Comparison of ENCODE assay signal across 21 cellular contexts in the genomic region with DNA sequence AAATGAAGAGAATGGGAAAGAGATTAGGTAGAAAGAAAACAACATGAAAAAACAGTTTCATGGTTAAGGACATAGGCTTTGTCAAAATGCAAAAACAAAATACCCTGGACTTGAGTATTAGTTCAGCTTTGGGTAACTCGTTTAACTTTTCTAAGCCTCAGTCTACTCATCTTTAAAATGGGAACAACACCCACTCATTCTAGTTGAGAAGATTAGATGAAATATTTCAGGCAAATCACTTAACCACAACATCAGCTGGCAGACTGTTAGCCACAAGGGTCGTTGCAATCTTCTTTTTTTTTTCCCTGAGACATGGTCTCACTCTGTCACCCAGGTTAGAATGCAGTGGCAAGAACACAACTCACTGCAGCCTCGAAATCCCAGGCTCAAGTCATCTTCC.
DNase-seq lines count a peak whose midpoint lies in the region; FAIRE-seq and TF ChIP-seq lines count a peak whose summit lies in the region.
"Had no signal": no experiment of that assay in that cellular context is flagged by ENCODE, and none has a peak within 500 bp of the region (broad histone marks: within the 10 kb centered on the region; RNA-seq: fewer than 3 reads in every experiment).

No MANE protein-coding gene starts in this region.

- H2BK120ac ChIP-seq in H1 (replicated peaks; ENCODE audit: low read depth, low read length), result no peak overlapping the region

- H3K56ac ChIP-seq in H1 (replicated peaks; ENCODE audit: insufficient read length, low read depth, low read length), result no peak overlapping the region

- no peak overlapping the region for H3K23ac ChIP-seq in H1 (ENCODE audit: insufficient read length)

- H3K4ac ChIP-seq in H1 (replicated peaks; ENCODE audit: insufficient read length, low read depth, low read length), result no peak overlapping the region

- no peaks in the 10 kb centered on the region for H3K9me3 ChIP-seq in HEK293 (ENCODE audit: control insufficient read depth, insufficient read depth, low read depth, low read length)
- no peaks in the 10 kb centered on the region for H3K9me3 ChIP-seq in H1 (ENCODE audit: insufficient read depth in 2 of 2, low read depth in 1 of 2, low read length in 1 of 2)
- H3K9me3 ChIP-seq: MG63, mucosa of descending colon had no signal

- H3K27me3 ChIP-seq in H1 (replicated peaks in 1 of 4; ENCODE audit: control insufficient read depth in 3 of 4, extremely low read depth in 1 of 4, insufficient read depth in 3 of 4, low read length in 3 of 4), result peaks cover 0 to 1% (median 0%) of the 10 kb centered on the region in 4 experiments; a peak in 1 of 7 replicates
- H3K27me3 ChIP-seq: MG63 had no signal

- peaks cover under 1% of the 10 kb centered on the region for H3K36me3 Mint-ChIP-seq in mesothelial cell of epicardium
- H3K36me3 Mint-ChIP-seq in chondrocyte (ENCODE audit: low read depth), result no peaks in the 10 kb centered on the region
- H3K36me3 Mint-ChIP-seq: IgD-negative memory B cell had no signal

- H3K9ac ChIP-seq in H1 (replicated peaks in 1 of 4; ENCODE audit: extremely low read depth in 1 of 4, low read depth in 3 of 4, low read length in 3 of 4), result no peak overlapping the region

- POLR2A ChIA-PET in HEK293 (lab: Yijun Ruan, JAX), result no interaction called here
- POLR2A ChIA-PET in H1 (lab: Charles Lee; ENCODE audit: partially characterized antibody), result interaction anchor here (0.6 kb wide), 1 partner anchor 26 kb away, joined by 3 read pairs; no protein-coding TSS in a partner anchor

- H2BK5ac ChIP-seq in H1 (ENCODE audit: low read depth, low read length), result no peak overlapping the region

- H2AFZ ChIP-seq in H1 (ENCODE audit: low read length), result no peak overlapping the region

- no peak overlapping the region for H4K8ac ChIP-seq in H1 (ENCODE audit: extremely low read depth, insufficient read depth, low read length)

- TF ChIP-seq POLR2A in H1 (IDR thresholded peaks at IDR 0.05; ENCODE audit: control extremely low read depth in 1 of 2, low read depth in 2 of 2, low read length in 2 of 2), result no peak

- H3K23me2 ChIP-seq in H1 (ENCODE audit: low read depth, low read length), result no peaks in the 10 kb centered on the region

- no peak for TF ChIP-seq EP300 in H1 (IDR thresholded peaks at IDR 0.05; ENCODE audit: borderline replicate concordance in 1 of 2, low read depth in 2 of 2, low read length in 2 of 2)

- H3K79me2 ChIP-seq in H1 (ENCODE audit: control insufficient read depth in 1 of 2, insufficient read depth in 2 of 2, low read length in 2 of 2), result peaks cover 0 to 3% of the 10 kb centered on the region in 2 experiments; a peak in 1 of 4 replicates

- H3K4me3 ChIP-seq in HEK293 (ENCODE audit: low read depth, low read length) (no peak overlapping the region), H1 (ENCODE audit: extremely low read depth in 1 of 4, insufficient read depth in 2 of 4, low read depth in 3 of 4, low read length in 4 of 4) (no peak overlapping the region)
- H3K4me3 ChIP-seq: MG63, mucosa of descending colon had no signal

- no peak overlapping the region for H3K4me3 Mint-ChIP-seq in mesothelial cell of epicardium
- H3K4me3 Mint-ChIP-seq in chondrocyte (ENCODE audit: unreplicated experiment), result no peak overlapping the region
- H3K4me3 Mint-ChIP-seq: activated CD4-positive, alpha-beta T cell treated with anti-CD3 and anti-CD28 coated beads, Interleukin-2, amount 10 ng/mL, durations not matched to agents 24 days and 14 days; activated T-cell treated with anti-CD3 and anti-CD28 coated beads, Interleukin-2, amount 50 U/mL, for 72 hours; effector memory CD8-positive, alpha-beta T cell; IgD-negative memory B cell; T-helper 17 cell had no signal

- no peak for TF ChIP-seq RAD21 in H1 (IDR thresholded peaks at IDR 0.05 in 1 of 2, conservative IDR thresholded peaks at IDR 0.05 in 1 of 2; ENCODE audit: low read depth in 2 of 2, low read length in 2 of 2)

- FAIRE-seq in D721Med (lab: Jason Lieb, UNC) (peak; percentile 41), H1 (lab: Jason Lieb, UNC) (no peak)

- H3K4me1 Mint-ChIP-seq in mesothelial cell of epicardium, result peaks cover 23% of the 10 kb centered on the region
- H3K4me1 Mint-ChIP-seq in chondrocyte (ENCODE audit: low read depth), result peaks cover 14% of the 10 kb centered on the region
- H3K4me1 Mint-ChIP-seq: IgD-negative memory B cell had no signal

- CTCF ChIA-PET in HEK293 (lab: Yijun Ruan, JAX), result interaction anchor here (0.7 kb wide), 1 partner anchor 45 kb away, joined by 3 read pairs; no protein-coding TSS in a partner anchor
- CTCF ChIA-PET in H1 (lab: Charles Lee; ENCODE audit: partially characterized antibody), result interaction anchor here (0.6 to 1.3 kb wide), 3 partner anchors 27 to 139 kb away, joined by 4 to 5 read pairs (median 4); no protein-coding TSS in a partner anchor

- no peaks in the 10 kb centered on the region for H3K27me3 Mint-ChIP-seq in mesothelial cell of epicardium (ENCODE audit: low read depth)
- no peaks in the 10 kb centered on the region for H3K27me3 Mint-ChIP-seq in chondrocyte (ENCODE audit: low read depth)

- no peak overlapping the region for H2BK20ac ChIP-seq in H1 (ENCODE audit: low read length)

- TF ChIP-seq CTCF in D721Med (IDR thresholded peaks at IDR 0.05; ENCODE audit: insufficient read depth, missing control alignments), result no peak
- no peak for TF ChIP-seq CTCF in HEK293 (tag by site-specific recombination; IDR thresholded peaks at IDR 0.05)
- TF ChIP-seq CTCF in H1 (IDR thresholded peaks at IDR 0.05; ENCODE audit: control extremely low read depth in 1 of 3, insufficient read depth in 1 of 3, low read depth in 1 of 3, low read length in 3 of 3), result no peak
- no peak for TF ChIP-seq CTCF in mesothelial cell of epicardium (IDR thresholded peaks at IDR 0.05; ENCODE audit: unreplicated experiment)
- no peak for TF ChIP-seq CTCF in chondrocyte (IDR thresholded peaks at IDR 0.05)

- no peak overlapping the region for H3K4me2 ChIP-seq in H1 (ENCODE audit: insufficient read depth in 1 of 2, low read depth in 2 of 2, low read length in 2 of 2)

- no peak for DNase-seq in D721Med (ENCODE audit: insufficient read length, low spot score)
- no peak for DNase-seq in H1 (ENCODE audit: low read depth in 1 of 2, low spot score in 2 of 2)
- DNase-seq in mesothelial cell of epicardium (ENCODE audit: low spot score in 2 of 2, unreplicated experiment in 2 of 2), result no peak
- no peak for DNase-seq in ecto neural progenitor cell (ENCODE audit: low spot score)
- no peak for DNase-seq in EL
- no peak for DNase-seq in chondrocyte (ENCODE audit: low spot score)
- DNase-seq: activated CD4-positive, alpha-beta T cell treated with anti-CD3 and anti-CD28 coated beads, Interleukin-2, amount 10 ng/mL, durations not matched to agents 24 days and 14 days; activated naive CD4-positive, alpha-beta T cell treated with anti-CD3 and anti-CD28 coated beads, Interleukin-2, amount 50 U/mL, for 16 hours; activated T-cell treated with anti-CD3 and anti-CD28 coated beads, Interleukin-2, amount 50 U/mL, for 72 hours; AML-193; effector memory CD8-positive, alpha-beta T cell; MG63; mucosa of descending colon; NCI-H1417 treated with DMSO at 0.1 percent for 48 hours; NCI-H2107; NCI-H510A; stimulated activated CD8-positive, alpha-beta memory T cell treated with anti-CD3 and anti-CD28 coated beads, Interleukin-4, amount 100 ng/mL, for 48 hours; substantia nigra; T-helper 17 cell had no signal

- no peak overlapping the region for H4K91ac ChIP-seq in H1 (replicated peaks; ENCODE audit: insufficient read length, low read length)

- H4K5ac ChIP-seq in H1 (ENCODE audit: insufficient read length, low read depth, low read length), result no peak overlapping the region

- no peaks in the 10 kb centered on the region for H4K20me1 ChIP-seq in H1 (replicated peaks in 1 of 2; ENCODE audit: control insufficient read depth in 1 of 2, insufficient read depth in 2 of 2, low read length in 2 of 2)

- H3K4me1 ChIP-seq in HEK293 (ENCODE audit: control insufficient read depth, insufficient read depth, low read length) (peaks cover 18% of the 10 kb centered on the region; the same call in 1 of the 2 replicates), H1 (replicated peaks in 1 of 4; ENCODE audit: control insufficient read depth in 3 of 4, insufficient read depth in 4 of 4, low read length in 3 of 4) (peaks cover 0 to 15% (median 3%) of the 10 kb centered on the region in 4 experiments; a peak in 3 of 7 replicates)

- no peak overlapping the region for H3K18ac ChIP-seq in H1 (ENCODE audit: extremely low read depth, low read length)

- H3K79me1 ChIP-seq in H1 (ENCODE audit: low read depth, low read length), result no peaks in the 10 kb centered on the region

- H2BK12ac ChIP-seq in H1 (ENCODE audit: low read depth, low read length), result no peak overlapping the region

- no peak overlapping the region for H2BK15ac ChIP-seq in H1 (ENCODE audit: low read length)

- no peak overlapping the region for H2AK5ac ChIP-seq in H1 (ENCODE audit: low read depth, low read length)

- H3K27ac Mint-ChIP-seq in mesothelial cell of epicardium (peak overlapping the region; percentile 60), chondrocyte (ENCODE audit: unreplicated experiment) (no peak overlapping the region)
- H3K27ac Mint-ChIP-seq: activated CD4-positive, alpha-beta T cell treated with anti-CD3 and anti-CD28 coated beads, Interleukin-2, amount 10 ng/mL, durations not matched to agents 24 days and 14 days; activated T-cell treated with anti-CD3 and anti-CD28 coated beads, Interleukin-2, amount 50 U/mL, for 72 hours; effector memory CD8-positive, alpha-beta T cell; IgD-negative memory B cell; T-helper 17 cell had no signal

- H3K36me3 ChIP-seq in HEK293 (ENCODE audit: control insufficient read depth in 2 of 2, insufficient read depth in 1 of 2, low read length in 2 of 2), result no peaks in the 10 kb centered on the region
- no peaks in the 10 kb centered on the region for H3K36me3 ChIP-seq in H1 (ENCODE audit: control insufficient read depth in 2 of 4, insufficient read depth in 4 of 4, low read length in 3 of 4)
- H3K36me3 ChIP-seq: MG63 had no signal

- H3K14ac ChIP-seq in H1 (ENCODE audit: insufficient read length), result no peak overlapping the region

- H3K27ac ChIP-seq in HEK293 (ENCODE audit: extremely low read depth, low read depth, low read length), result no peak overlapping the region
- H3K27ac ChIP-seq in H1 (ENCODE audit: low read depth, low read length), result no peak overlapping the region

- H3K9me3 Mint-ChIP-seq in mesothelial cell of epicardium (no peaks in the 10 kb centered on the region), chondrocyte (ENCODE audit: low read depth) (no peaks in the 10 kb centered on the region)
- H3K9me3 Mint-ChIP-seq: activated CD4-positive, alpha-beta T cell treated with anti-CD3 and anti-CD28 coated beads, Interleukin-2, amount 10 ng/mL, durations not matched to agents 24 days and 14 days; activated T-cell treated with anti-CD3 and anti-CD28 coated beads, Interleukin-2, amount 50 U/mL, for 72 hours; effector memory CD8-positive, alpha-beta T cell; IgD-negative memory B cell had no signal

- WGBS in H1 (ENCODE audit: extremely low coverage in 1 of 2, insufficient coverage in 1 of 2, insufficient read length in 1 of 2, insufficient replicate concordance in 2 of 2, low coverage in 1 of 2, low lambda C conversion rate in 2 of 2, missing lambda C conversion rate in 1 of 2), 2 experiments, result 85% methylated on average over 3 of the region's 3 CpGs; no CpG with 5 or more reads in 1 of the 2 experiments

TF ChIP-seq in HEK293, 187 proteins besides CTCF, POLR2A, EP300 and RAD21 (continues in another document):
- TF ChIP-seq ZNF664 (tag by site-specific recombination; IDR thresholded peaks at IDR 0.05), result peak; percentile 40; the same call in 1 of the 2 replicates
